22 cellular contexts compared by ENCODE assay signal in the genomic region with DNA sequence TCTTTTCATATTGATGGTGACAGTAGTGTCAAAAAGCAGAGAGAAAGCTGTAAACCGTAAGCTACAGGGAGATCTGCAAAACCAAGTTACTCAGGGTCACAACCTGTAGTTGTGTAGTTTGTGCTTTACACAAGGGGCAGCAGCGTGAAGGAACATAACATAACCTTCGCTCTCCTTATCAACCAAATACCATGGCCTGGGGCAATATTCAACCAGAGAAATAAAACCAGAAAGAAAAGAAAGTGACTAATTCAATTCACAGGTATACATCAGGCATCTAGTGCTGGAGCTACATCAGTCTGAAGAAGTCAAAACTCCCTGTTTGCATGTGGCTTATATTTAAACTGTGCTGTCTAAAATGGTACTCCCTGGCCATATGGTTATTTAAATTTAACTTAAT.
"Had no signal": no experiment of that assay in that cellular context is flagged by ENCODE, and none has a peak within 500 bp of the region (broad histone marks: within the 10 kb centered on the region; RNA-seq: fewer than 3 reads in every experiment).

No MANE protein-coding gene starts in this region.

- H3K27me3 ChIP-seq: gastrocnemius medialis, left lung, neutrophil, pancreas, right lobe of liver, tibial nerve, upper lobe of left lung had no signal

- H3K36me3 ChIP-seq: gastrocnemius medialis, left lung, neutrophil, pancreas, right lobe of liver, thoracic aorta, tibial nerve, upper lobe of left lung had no signal

- H3K4me3 ChIP-seq: gastrocnemius medialis, left lung, mucosa of descending colon, pancreas, right lobe of liver, thoracic aorta, tibial nerve, upper lobe of left lung had no signal

- FAIRE-seq: endometrium, pancreas, small intestine, urothelium cell line had no signal

- ATAC-seq: effector memory CD8-positive, alpha-beta T cell; gastrocnemius medialis; left cardiac atrium; left lung; mucosa of descending colon; natural killer cell treated with Interleukin-12 subunit alpha and Interleukin-12 subunit beta and Interleukin-15 and Interleukin-18, amount 100 ng/mL, for 72 hours; pancreas; right lobe of liver; stimulated activated naive B cell treated with anti-CD40 and anti-IgM and Interleukin-4, amounts not matched to agents 10 μg/mL and 1 μg/mL and 100 μg/mL, for 72 hours had no signal

- DNase-seq: cortex of kidney; effector memory CD8-positive, alpha-beta T cell; gastrocnemius medialis; head of caudate nucleus; left cardiac atrium; left lung; mesenchymal stem cell; mucosa of descending colon; naive B cell; pancreas; right lobe of liver; small intestine; stimulated activated CD4-positive, alpha-beta T cell treated with anti-CD3 and anti-CD28 coated beads, Interleukin-15, amount 100 ng/mL, for 24 hours; stimulated activated CD4-positive, alpha-beta T cell treated with anti-CD3 and anti-CD28 coated beads, Interleukin-2, amount 100 ng/mL, for 48 hours; stimulated activated naive B cell treated with anti-CD40 and anti-IgM and Interleukin-4, amounts not matched to agents 10 μg/mL and 1 μg/mL and 100 μg/mL, for 72 hours; upper lobe of left lung had no signal
